8 cellular contexts compared by ENCODE assay signal in genomic region chr12:31658743-31659086, GRCh38. TPM values are rescaled to one million over a fixed set of nuclear protein-coding genes. Genes with fewer than 3 reads are reported as not detected.
A peak's percentile ranks its signal among the peaks of the same experiment; 100 is the strongest.
DNase-seq lines count a peak whose midpoint lies in the region; ATAC-seq lines count a peak whose summit lies in the region.

No MANE protein-coding gene starts in this region.

- H3K4me3 ChIP-seq in Karpas-422 (ENCODE audit: low read length) = peak overlapping the region; percentile 86
- H3K4me3 ChIP-seq in endocrine pancreas (ENCODE audit: control insufficient read depth, insufficient read depth, low read length) = peak overlapping the region; percentile 89
- H3K4me3 ChIP-seq in neuron (ENCODE audit: low read length) = peak overlapping the region; percentile 88

- H3K36me3 ChIP-seq in Karpas-422 (ENCODE audit: insufficient read depth, low read length) (no peaks in the 10 kb centered on the region), endocrine pancreas (ENCODE audit: control insufficient read depth, insufficient read depth, low read length) (no peaks in the 10 kb centered on the region), neuron (ENCODE audit: insufficient read depth, low read length) (no peaks in the 10 kb centered on the region)

- H3K4me1 ChIP-seq in Karpas-422 (ENCODE audit: low read length) = peaks cover 12% of the 10 kb centered on the region
- no peaks in the 10 kb centered on the region for H3K4me1 ChIP-seq in endocrine pancreas (ENCODE audit: control insufficient read depth, insufficient read depth, low read length)
- H3K4me1 ChIP-seq in neuron (ENCODE audit: insufficient read depth, low read length) = peaks cover 10% of the 10 kb centered on the region

- peak overlapping the region; percentile 91 for H2AFZ ChIP-seq in Karpas-422 (ENCODE audit: low read length)
- H2AFZ ChIP-seq in neuron (ENCODE audit: low read depth, low read length) = peak overlapping the region; percentile 99

- no peak overlapping the region for H3K27ac ChIP-seq in Karpas-422 (ENCODE audit: low read length)

- no peaks in the 10 kb centered on the region for H3K79me2 ChIP-seq in Karpas-422 (ENCODE audit: low read length)

- H3K27me3 ChIP-seq in Karpas-422 (ENCODE audit: low read length) = no peaks in the 10 kb centered on the region
- no peaks in the 10 kb centered on the region for H3K27me3 ChIP-seq in endocrine pancreas (ENCODE audit: control insufficient read depth, insufficient read depth, low read length)
- H3K27me3 ChIP-seq in neuron (ENCODE audit: insufficient read depth, low read length) = no peaks in the 10 kb centered on the region

- peak overlapping the region; percentile 78 for H3K9ac ChIP-seq in Karpas-422 (ENCODE audit: low read length)
- H3K9ac ChIP-seq in endocrine pancreas (ENCODE audit: control insufficient read depth, insufficient read depth, low read length) = no peak overlapping the region

- H4K20me1 ChIP-seq in Karpas-422 (ENCODE audit: insufficient read depth, low read depth, low read length) = no peaks in the 10 kb centered on the region

- ATAC-seq in GM19328 (IDR thresholded peaks at IDR 0.05; ENCODE audit: unreplicated experiment) = peak; percentile 1
- no peak for ATAC-seq in GM18873 (IDR thresholded peaks at IDR 0.05; ENCODE audit: low FRiP score, unreplicated experiment)

- H3K9me3 ChIP-seq in Karpas-422 (ENCODE audit: low read length) = no peaks in the 10 kb centered on the region
- H3K9me3 ChIP-seq in endocrine pancreas (ENCODE audit: control insufficient read depth, low read length) = no peaks in the 10 kb centered on the region
- no peaks in the 10 kb centered on the region for H3K9me3 ChIP-seq in neuron (ENCODE audit: low read length)

- H3K9me2 ChIP-seq in Karpas-422 (replicated peaks; ENCODE audit: insufficient read depth, low read length) = no peaks in the 10 kb centered on the region

- DNase-seq in Karpas-422 = no peak
- no peak for DNase-seq in HCEC 1CT
- no peak for DNase-seq in C1 segment of cervical spinal cord (lab: John Stamatoyannopoulos, UW)
- no peak for DNase-seq in NCI-H748 treated with DMSO at 0.1 percent for 48 hours (lab: John Stamatoyannopoulos, UW)

- H3K4me2 ChIP-seq in Karpas-422 (ENCODE audit: low read depth, low read length, poor library complexity, severe bottlenecking) = peak overlapping the region; percentile 75

RNA-seq across cellular contexts. Expression of gene ETFBKMT, which starts 0.8 kb away (rescaled TPM):
- 1.0 and 1.5 TPM in 2 replicates for total RNA-seq in Karpas-422 (2014; rRNA removed; shearing (Covaris generic); ENCODE audit: low replicate concordance)
